ENCODE assay signal across 7 cellular contexts in the genomic region with DNA sequence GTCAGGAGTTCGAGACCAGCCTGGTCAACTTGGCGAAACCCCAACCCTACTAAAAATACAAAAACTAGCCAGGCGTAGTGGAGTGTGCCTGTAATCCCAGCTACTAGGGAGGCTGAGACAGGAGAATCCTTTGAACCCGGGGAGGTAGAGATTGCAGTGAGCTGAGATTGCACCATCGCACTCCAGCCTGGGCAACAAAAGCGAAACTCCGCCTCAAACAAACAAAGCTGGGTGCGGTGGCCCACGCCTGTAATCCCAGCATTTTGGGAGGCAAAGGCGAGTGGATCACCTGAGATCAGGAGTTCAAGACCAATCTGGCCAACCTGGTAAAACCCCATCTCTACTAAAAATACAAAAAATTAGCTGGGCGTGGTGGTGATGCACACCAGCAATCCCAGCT. TPM values are rescaled to one million over a fixed set of nuclear protein-coding genes. Genes with fewer than 3 reads are reported as not detected.
DNase-seq lines count a peak whose midpoint lies in the region; ATAC-seq and TF ChIP-seq lines count a peak whose summit lies in the region.
"Not testable (repeated sequence)": the region's sequence is repeated elsewhere in the genome, so short reads cannot be mapped to it uniquely, and the experiment has no call there.

No MANE protein-coding gene starts in this region.

- H3K4me1 ChIP-seq in DND-41 (ENCODE audit: insufficient read depth, low read length) (peaks cover 36% of the 10 kb centered on the region), colonic mucosa (peaks cover 27% of the 10 kb centered on the region)

- intact Hi-C loops in colonic mucosa (cut with DNase I), result loop anchor here (10.0 kb wide), 1 partner anchor 89 kb away; no protein-coding TSS in a partner anchor

- H2AFZ ChIP-seq in DND-41 (ENCODE audit: low read depth, low read length), result not testable (repeated sequence)

- H3K4me1 Mint-ChIP-seq in T-helper 17 cell (peaks cover 37% of the 10 kb centered on the region), nephron progenitor cell (peaks cover 35% of the 10 kb centered on the region)
- peaks cover 30% of the 10 kb centered on the region for H3K4me1 Mint-ChIP-seq in activated T-helper 17 cell treated with anti-CD3 and anti-CD28 coated beads, Interleukin-2, amount 50 U/mL, for 72 hours
- H3K4me1 Mint-ChIP-seq in stimulated activated memory B cell treated with anti-CD40 and anti-IgM and Interleukin-4, amounts not matched to agents 10 μg/mL and 1 μg/mL and 100 μg/mL, for 72 hours, result peaks cover 64% of the 10 kb centered on the region

- peaks cover 26% of the 10 kb centered on the region for H3K36me3 ChIP-seq in DND-41 (ENCODE audit: insufficient read depth, low read length)
- H3K36me3 ChIP-seq in colonic mucosa, result not testable (repeated sequence)

- not testable (repeated sequence) for H3K36me3 Mint-ChIP-seq in T-helper 17 cell (ENCODE audit: low read depth)
- H3K36me3 Mint-ChIP-seq in activated T-helper 17 cell treated with anti-CD3 and anti-CD28 coated beads, Interleukin-2, amount 50 U/mL, for 72 hours (ENCODE audit: low read depth), result peaks cover 60% of the 10 kb centered on the region
- peaks cover 31% of the 10 kb centered on the region for H3K36me3 Mint-ChIP-seq in nephron progenitor cell (ENCODE audit: low read depth)
- H3K36me3 Mint-ChIP-seq in stimulated activated memory B cell treated with anti-CD40 and anti-IgM and Interleukin-4, amounts not matched to agents 10 μg/mL and 1 μg/mL and 100 μg/mL, for 72 hours, result peaks cover 22% of the 10 kb centered on the region

- peaks cover 42% of the 10 kb centered on the region for H4K20me1 ChIP-seq in DND-41 (ENCODE audit: insufficient read depth, low read length)

- not testable (repeated sequence) for DNase-seq in DND-41, T-helper 17 cell, nephron progenitor cell
- DNase-seq in colonic mucosa (peak; percentile 73), left lobe of liver (ENCODE audit: low spot score) (peak; percentile 64)

- H3K9me3 ChIP-seq in DND-41 (ENCODE audit: insufficient read depth, low read length, severe bottlenecking); T-helper 17 cell (ENCODE audit: control insufficient read depth, low read length, poor library complexity, severe bottlenecking); colonic mucosa: not testable (repeated sequence)

- not testable (repeated sequence) for H3K4me3 ChIP-seq in DND-41 (ENCODE audit: low read depth in 1 of 2, low read length in 2 of 2); colonic mucosa

- H3K27me3 Mint-ChIP-seq in T-helper 17 cell; activated T-helper 17 cell treated with anti-CD3 and anti-CD28 coated beads, Interleukin-2, amount 50 U/mL, for 72 hours; nephron progenitor cell (ENCODE audit: low read depth, poor library complexity); stimulated activated memory B cell treated with anti-CD40 and anti-IgM and Interleukin-4, amounts not matched to agents 10 μg/mL and 1 μg/mL and 100 μg/mL, for 72 hours: not testable (repeated sequence)

- not testable (repeated sequence) for H3K9ac ChIP-seq in DND-41 (ENCODE audit: low read depth, low read length); colonic mucosa (ENCODE audit: low read depth in 2 of 2, low read length in 2 of 2)

- peaks cover 78% of the 10 kb centered on the region for H3K79me2 ChIP-seq in DND-41 (ENCODE audit: insufficient read depth, low read length)

- TF ChIP-seq CTCF in DND-41 (IDR thresholded peaks at IDR 0.05; ENCODE audit: borderline replicate concordance, extremely low read depth, low read length, poor library complexity, severe bottlenecking); colonic mucosa (IDR thresholded peaks at IDR 0.05); nephron progenitor cell (IDR thresholded peaks at IDR 0.05): not testable (repeated sequence)

- H3K4me3 Mint-ChIP-seq in T-helper 17 cell (peak overlapping the region; percentile 72), nephron progenitor cell (peak overlapping the region; percentile 71)
- peak overlapping the region; percentile 92 for H3K4me3 Mint-ChIP-seq in activated T-helper 17 cell treated with anti-CD3 and anti-CD28 coated beads, Interleukin-2, amount 50 U/mL, for 72 hours
- H3K4me3 Mint-ChIP-seq in stimulated activated memory B cell treated with anti-CD40 and anti-IgM and Interleukin-4, amounts not matched to agents 10 μg/mL and 1 μg/mL and 100 μg/mL, for 72 hours, result peak overlapping the region; percentile 31

- peak overlapping the region; percentile 81; the same call in 1 of the 2 replicates for H3K4me2 ChIP-seq in DND-41 (ENCODE audit: insufficient read depth, low read length)

- H3K27me3 ChIP-seq in DND-41 (ENCODE audit: insufficient read depth, low read length, poor library complexity); colonic mucosa: not testable (repeated sequence)

- H3K27ac Mint-ChIP-seq in T-helper 17 cell; nephron progenitor cell; stimulated activated memory B cell treated with anti-CD40 and anti-IgM and Interleukin-4, amounts not matched to agents 10 μg/mL and 1 μg/mL and 100 μg/mL, for 72 hours: not testable (repeated sequence)
- peak overlapping the region; percentile 65 for H3K27ac Mint-ChIP-seq in activated T-helper 17 cell treated with anti-CD3 and anti-CD28 coated beads, Interleukin-2, amount 50 U/mL, for 72 hours

- not testable (repeated sequence) for ATAC-seq in DND-41 (ENCODE audit: insufficient read depth, low read depth); T-helper 17 cell; activated T-helper 17 cell treated with anti-CD3 and anti-CD28 coated beads, Interleukin-2, amount 50 U/mL, for 72 hours (replicated peaks); left lobe of liver; stimulated activated memory B cell treated with anti-CD40 and anti-IgM and Interleukin-4, amounts not matched to agents 10 μg/mL and 1 μg/mL and 100 μg/mL, for 72 hours

- H3K9me3 Mint-ChIP-seq in activated T-helper 17 cell treated with anti-CD3 and anti-CD28 coated beads, Interleukin-2, amount 50 U/mL, for 72 hours; nephron progenitor cell; stimulated activated memory B cell treated with anti-CD40 and anti-IgM and Interleukin-4, amounts not matched to agents 10 μg/mL and 1 μg/mL and 100 μg/mL, for 72 hours: not testable (repeated sequence)

- H3K27ac ChIP-seq in DND-41 (ENCODE audit: low read length), result not testable (repeated sequence)
- H3K27ac ChIP-seq in colonic mucosa, result peak overlapping the region; percentile 93

RNA-seq across cellular contexts. Expression of a gene that starts 2.3 kb away (rescaled TPM):
- total RNA-seq in T-helper 17 cell (10 to 100 TPM; 14.8 to 17.4 TPM), colonic mucosa (10 to 100 TPM; 74.5 to 82.0 TPM), left lobe of liver (33.7 TPM)
- 10 to 100 TPM; 15.5 to 21.6 TPM for total RNA-seq in activated T-helper 17 cell treated with anti-CD3 and anti-CD28 coated beads, Interleukin-2, amount 50 U/mL, for 72 hours

RNA-seq across cellular contexts. Expression of a gene that starts 38.8 kb away (rescaled TPM):
- total RNA-seq in T-helper 17 cell, result 10 to 100 TPM; 29.5 to 43.1 TPM
- total RNA-seq in activated T-helper 17 cell treated with anti-CD3 and anti-CD28 coated beads, Interleukin-2, amount 50 U/mL, for 72 hours, result 10 to 100 TPM; 46.6 to 51.0 TPM
- 100 to 1,000 TPM; 280 to 315 TPM for total RNA-seq in colonic mucosa
- total RNA-seq in left lobe of liver, result 62.5 TPM

RNA-seq across cellular contexts. Expression of a gene that starts 53.7 kb away (rescaled TPM):
- total RNA-seq in T-helper 17 cell (100 to 1,000 TPM; 142 to 146 TPM), colonic mucosa (100 to 1,000 TPM; 533 to 644 TPM), left lobe of liver (174 TPM)
- 100 to 1,000 TPM; 247 to 515 TPM for total RNA-seq in activated T-helper 17 cell treated with anti-CD3 and anti-CD28 coated beads, Interleukin-2, amount 50 U/mL, for 72 hours

Comparison
In these comparisons a context has a peak if more than half of its experiments do, and no peak if none do; other contexts are left out.
1. H3K4me3 Mint-ChIP-seq: peak in every context shown above with its lines; median percentile 92 in activated T-helper 17 cell treated with anti-CD3 and anti-CD28 coated beads, Interleukin-2, amount 50 U/mL, for 72 hours; 72 in T-helper 17 cell; 71 in nephron progenitor cell; 31 in stimulated activated memory B cell treated with anti-CD40 and anti-IgM and Interleukin-4, amounts not matched to agents 10 μg/mL and 1 μg/mL and 100 μg/mL, for 72 hours.